ENCODE assay signal across 28 cellular contexts in the genomic region with DNA sequence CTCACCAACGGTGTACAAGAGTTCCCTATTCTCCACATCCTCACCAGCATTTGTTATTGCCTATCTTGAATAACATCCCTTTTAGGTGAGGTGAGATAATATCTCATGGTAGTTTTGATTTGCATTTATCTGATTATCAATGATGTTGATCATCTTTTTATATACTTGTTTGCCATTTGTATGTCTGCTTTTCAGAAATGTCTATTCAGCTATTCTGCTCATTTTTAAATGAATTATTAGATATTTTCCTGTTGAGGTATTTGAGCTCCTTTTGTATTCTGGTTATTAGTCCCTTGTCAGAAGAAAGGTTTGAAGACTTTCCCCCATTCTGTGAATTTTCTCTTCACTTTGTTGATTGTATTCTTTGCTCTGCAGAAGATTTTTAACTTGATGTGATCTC.
"Had no signal": no experiment of that assay in that cellular context is flagged by ENCODE, and none has a peak within 500 bp of the region (broad histone marks: within the 10 kb centered on the region; RNA-seq: fewer than 3 reads in every experiment).

No MANE protein-coding gene starts in this region.

- H3K36me3 Mint-ChIP-seq: neural progenitor cell; stimulated activated effector memory CD8-positive, alpha-beta T cell treated with anti-CD3 and anti-CD28 coated beads, Interleukin-12 subunit alpha, Interleukin-12 subunit beta, amount 100 ng/mL, for 72 hours; stimulated activated naive B cell treated with anti-CD40 and anti-IgM and Interleukin-4, amounts not matched to agents 10 μg/mL and 1 μg/mL and 100 μg/mL, for 72 hours had no signal

- H3K9me3 Mint-ChIP-seq: nephron, neural progenitor cell had no signal

- H3K27ac Mint-ChIP-seq: natural killer cell; nephron; neural progenitor cell; progenitor cell of endocrine pancreas; stimulated activated effector memory CD8-positive, alpha-beta T cell treated with anti-CD3 and anti-CD28 coated beads, Interleukin-12 subunit alpha, Interleukin-12 subunit beta, amount 100 ng/mL, for 72 hours; stimulated activated naive B cell treated with anti-CD40 and anti-IgM and Interleukin-4, amounts not matched to agents 10 μg/mL and 1 μg/mL and 100 μg/mL, for 72 hours; stimulated activated naive CD8-positive, alpha-beta T cell treated with anti-CD3 and anti-CD28 coated beads, Interleukin-15, Interleukin-2, amounts not matched to agents 100 ng/mL and 50 ng/mL, for 24 hours had no signal

- H3K79me2 ChIP-seq: parathyroid adenoma had no signal

- FAIRE-seq: urothelium cell line had no signal

- H3K4me1 ChIP-seq: neural progenitor cell, parathyroid adenoma, psoas muscle, stomach, thyroid gland, tibial nerve, upper lobe of left lung, vagina had no signal

- H2AFZ ChIP-seq: neural progenitor cell, parathyroid adenoma had no signal

- H3K27me3 Mint-ChIP-seq: progenitor cell of endocrine pancreas; stimulated activated naive B cell treated with anti-CD40 and anti-IgM and Interleukin-4, amounts not matched to agents 10 μg/mL and 1 μg/mL and 100 μg/mL, for 72 hours; stimulated activated naive CD8-positive, alpha-beta T cell treated with anti-CD3 and anti-CD28 coated beads, Interleukin-15, Interleukin-2, amounts not matched to agents 100 ng/mL and 50 ng/mL, for 24 hours had no signal

- H3K4me1 Mint-ChIP-seq: natural killer cell; nephron; neural progenitor cell; stimulated activated effector memory CD8-positive, alpha-beta T cell treated with anti-CD3 and anti-CD28 coated beads, Interleukin-12 subunit alpha, Interleukin-12 subunit beta, amount 100 ng/mL, for 72 hours; stimulated activated naive B cell treated with anti-CD40 and anti-IgM and Interleukin-4, amounts not matched to agents 10 μg/mL and 1 μg/mL and 100 μg/mL, for 72 hours had no signal

- H3K9me3 ChIP-seq: ovary, psoas muscle, stomach, thoracic aorta, thyroid gland, tibial nerve, upper lobe of left lung, vagina had no signal

- ATAC-seq: natural killer cell; psoas muscle; right cardiac atrium; sciatic nerve; stimulated activated effector memory CD8-positive, alpha-beta T cell treated with anti-CD3 and anti-CD28 coated beads, Interleukin-12 subunit alpha, Interleukin-12 subunit beta, amount 100 ng/mL, for 72 hours; stimulated activated naive B cell treated with anti-CD40 and anti-IgM and Interleukin-4, amounts not matched to agents 10 μg/mL and 1 μg/mL and 100 μg/mL, for 72 hours had no signal

- H3K4me2 ChIP-seq: neural progenitor cell had no signal

- H3K27ac ChIP-seq: neural progenitor cell, ovary, parathyroid adenoma, psoas muscle, skin epidermis, stomach, thoracic aorta, thyroid gland, tibial nerve, upper lobe of left lung, vagina had no signal

- H3K36me3 ChIP-seq: neural progenitor cell, ovary, stomach, thoracic aorta, thyroid gland, tibial nerve, upper lobe of left lung, vagina had no signal

- H3K9ac ChIP-seq: neural progenitor cell, parathyroid adenoma had no signal

- DNase-seq: natural killer cell; occipital lobe; ovary; posterior cingulate gyrus; psoas muscle; right cardiac atrium; stimulated activated CD4-positive, alpha-beta T cell treated with anti-CD3 and anti-CD28 coated beads, Interleukin-15, amount 100 ng/mL, for 24 hours; stimulated activated CD4-positive, alpha-beta T cell treated with anti-CD3 and anti-CD28 coated beads, Interleukin-2, amount 100 ng/mL, for 24 hours; stimulated activated CD4-positive, alpha-beta T cell treated with anti-CD3 and anti-CD28 coated beads, Interleukin-2, amount 100 ng/mL, for 48 hours; stimulated activated CD4-positive, alpha-beta T cell treated with anti-CD3 and anti-CD28 coated beads, Interleukin-4, amount 100 ng/mL, for 24 hours; stimulated activated naive B cell treated with anti-CD40 and anti-IgM and Interleukin-4, amounts not matched to agents 10 μg/mL and 1 μg/mL and 100 μg/mL, for 72 hours; stimulated activated naive CD4-positive, alpha-beta T cell treated with Interleukin-2 at 50 U/mL for 16 hours; stomach; thyroid gland; trophoblast cell; upper lobe of left lung had no signal

- H3K27me3 ChIP-seq: neural progenitor cell, ovary, stomach, thyroid gland, tibial nerve, upper lobe of left lung, vagina had no signal

- H3K4me3 Mint-ChIP-seq: natural killer cell; nephron; neural progenitor cell; stimulated activated effector memory CD8-positive, alpha-beta T cell treated with anti-CD3 and anti-CD28 coated beads, Interleukin-12 subunit alpha, Interleukin-12 subunit beta, amount 100 ng/mL, for 72 hours; stimulated activated naive B cell treated with anti-CD40 and anti-IgM and Interleukin-4, amounts not matched to agents 10 μg/mL and 1 μg/mL and 100 μg/mL, for 72 hours; stimulated activated naive CD8-positive, alpha-beta T cell treated with anti-CD3 and anti-CD28 coated beads, Interleukin-15, Interleukin-2, amounts not matched to agents 100 ng/mL and 50 ng/mL, for 24 hours had no signal

- H3K4me3 ChIP-seq: neural progenitor cell, ovary, psoas muscle, skin epidermis, stomach, thoracic aorta, thyroid gland, tibial nerve, upper lobe of left lung, vagina had no signal
